ENCODE assay signal across 14 cellular contexts in the genomic region with DNA sequence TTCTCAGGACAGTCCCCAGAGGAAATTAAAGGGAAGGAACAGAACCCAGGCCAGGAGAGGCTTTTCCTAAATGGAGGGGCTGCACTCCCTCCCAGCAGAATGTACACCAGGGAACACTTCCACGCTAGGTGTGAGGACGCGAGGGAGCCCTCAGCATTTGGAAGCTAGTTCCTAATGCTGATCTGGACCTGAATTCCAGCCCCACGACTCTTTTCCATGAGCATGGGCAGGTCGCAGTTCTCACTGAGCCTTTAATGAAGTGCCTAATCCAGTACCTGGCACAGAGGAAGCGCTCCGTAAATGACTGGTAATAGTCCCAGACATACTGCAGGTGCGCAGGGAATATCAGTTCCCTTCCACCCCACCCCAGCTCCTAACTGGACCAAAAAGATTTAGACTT. TPM values are rescaled to one million over a fixed set of nuclear protein-coding genes. Genes with fewer than 3 reads are reported as not detected.
DNase-seq lines count a peak whose midpoint lies in the region; ATAC-seq, FAIRE-seq and TF ChIP-seq lines count a peak whose summit lies in the region.
"Had no signal": no experiment of that assay in that cellular context is flagged by ENCODE, and none has a peak within 500 bp of the region (broad histone marks: within the 10 kb centered on the region; RNA-seq: fewer than 3 reads in every experiment).

No MANE protein-coding gene starts in this region.

- ATAC-seq in pancreas = no peak
- no peak for ATAC-seq in GM18511 (IDR thresholded peaks at IDR 0.05; ENCODE audit: unreplicated experiment)
- ATAC-seq in HG02938 (IDR thresholded peaks at IDR 0.05; ENCODE audit: unreplicated experiment) = no peak

- intact Hi-C loops in activated CD4-positive, alpha-beta memory T cell treated with anti-CD3 and anti-CD28 coated beads for 36 hours (cut with micrococcal nuclease) = no loop called here
- intact Hi-C loops in pancreas (cut with DNase I) = no loop called here

- no peaks in the 10 kb centered on the region for H3K9me3 ChIP-seq in duodenal mucosa (ENCODE audit: control insufficient read depth in 1 of 2, low read length in 2 of 2)
- no peaks in the 10 kb centered on the region for H3K9me3 ChIP-seq in pancreas

- H3K4me1 ChIP-seq in KMS-11 (ENCODE audit: low read depth, poor library complexity, severe bottlenecking) (peaks cover 28% of the 10 kb centered on the region), duodenal mucosa (ENCODE audit: control insufficient read depth in 1 of 2, insufficient read depth in 2 of 2, low read length in 2 of 2) (peaks cover 11 to 25% of the 10 kb centered on the region in 2 donors), pancreas (peaks cover 0 to 15% (median 0%) of the 10 kb centered on the region in 3 donors)

- peaks cover 25% of the 10 kb centered on the region for H3K4me1 Mint-ChIP-seq in activated CD4-positive, alpha-beta memory T cell treated with anti-CD3 and anti-CD28 coated beads, Interleukin-2, amount 10 ng/mL, durations not matched to agents 7 days and 5 days
- peaks cover 14% of the 10 kb centered on the region for H3K4me1 Mint-ChIP-seq in activated CD4-positive, alpha-beta memory T cell treated with anti-CD3 and anti-CD28 coated beads for 36 hours (ENCODE audit: low read depth)

- H3K9ac ChIP-seq in KMS-11 (no peak overlapping the region), duodenal mucosa (ENCODE audit: low read depth in 1 of 2, low read length in 2 of 2) (no peak overlapping the region)

- no peaks in the 10 kb centered on the region for H3K79me2 ChIP-seq in KMS-11 (ENCODE audit: insufficient read depth, low read depth)

- H3K4me3 ChIP-seq in KMS-11 (IDR thresholded peaks at IDR 0.05; ENCODE audit: insufficient read depth, low read depth, low read length) (no peak overlapping the region), duodenal mucosa (ENCODE audit: low read depth in 1 of 2, low read length in 2 of 2) (peak overlapping the region; percentile 54 to 67), pancreas (peak overlapping the region in 3 of 4 donors; percentile 44 to 72 (median 67))

- no peaks in the 10 kb centered on the region for H3K36me3 ChIP-seq in KMS-11 (ENCODE audit: insufficient read depth)
- no peaks in the 10 kb centered on the region for H3K36me3 ChIP-seq in duodenal mucosa (ENCODE audit: control insufficient read depth in 1 of 2, insufficient read depth in 2 of 2, low read length in 2 of 2)
- no peaks in the 10 kb centered on the region for H3K36me3 ChIP-seq in pancreas

- H3K27me3 Mint-ChIP-seq in activated CD4-positive, alpha-beta memory T cell treated with anti-CD3 and anti-CD28 coated beads, Interleukin-2, amount 10 ng/mL, durations not matched to agents 7 days and 5 days = peaks cover 53% of the 10 kb centered on the region
- H3K27me3 Mint-ChIP-seq in activated CD4-positive, alpha-beta memory T cell treated with anti-CD3 and anti-CD28 coated beads for 36 hours = peaks cover 24% of the 10 kb centered on the region

- no peak overlapping the region for H2AFZ ChIP-seq in KMS-11 (ENCODE audit: low read depth)

- no peak overlapping the region for H3K27ac Mint-ChIP-seq in activated CD4-positive, alpha-beta memory T cell treated with anti-CD3 and anti-CD28 coated beads, Interleukin-2, amount 10 ng/mL, durations not matched to agents 7 days and 5 days
- H3K27ac Mint-ChIP-seq in activated CD4-positive, alpha-beta memory T cell treated with anti-CD3 and anti-CD28 coated beads for 36 hours = no peak overlapping the region

- H3K4me3 Mint-ChIP-seq in activated CD4-positive, alpha-beta memory T cell treated with anti-CD3 and anti-CD28 coated beads, Interleukin-2, amount 10 ng/mL, durations not matched to agents 7 days and 5 days = peak overlapping the region; percentile 53
- no peak overlapping the region for H3K4me3 Mint-ChIP-seq in activated CD4-positive, alpha-beta memory T cell treated with anti-CD3 and anti-CD28 coated beads for 36 hours

- H3K4me2 ChIP-seq in KMS-11 = peak overlapping the region; percentile 80; the same call in 1 of the 2 replicates

- H3K9me3 Mint-ChIP-seq in activated CD4-positive, alpha-beta memory T cell treated with anti-CD3 and anti-CD28 coated beads, Interleukin-2, amount 10 ng/mL, durations not matched to agents 7 days and 5 days = no peaks in the 10 kb centered on the region
- no peaks in the 10 kb centered on the region for H3K9me3 Mint-ChIP-seq in activated CD4-positive, alpha-beta memory T cell treated with anti-CD3 and anti-CD28 coated beads for 36 hours

- no peak for TF ChIP-seq CTCF in KMS-11 (conservative IDR thresholded peaks at IDR 0.05; ENCODE audit: low read depth, low read length)
- TF ChIP-seq CTCF in pancreas (IDR thresholded peaks at IDR 0.05) = no peak

- no peaks in the 10 kb centered on the region for H4K20me1 ChIP-seq in KMS-11 (ENCODE audit: insufficient read depth)

- H3K27ac ChIP-seq in KMS-11 (no peak overlapping the region), duodenal mucosa (ENCODE audit: low read depth, low read length) (no peak overlapping the region), pancreas (no peak overlapping the region)

- FAIRE-seq in pancreas (lab: Jason Lieb, UNC) = no peak
- FAIRE-seq: G401.6 had no signal

- POLR2A ChIA-PET in activated CD4-positive, alpha-beta memory T cell treated with anti-CD3 and anti-CD28 coated beads, Interleukin-2, amount 10 ng/mL, durations not matched to agents 7 days and 5 days (lab: Charles Lee) = interaction anchor here (1.0 to 1.5 kb wide), 2 partner anchors 44 to 46 kb away, joined by 4 to 5 read pairs; no protein-coding TSS in a partner anchor
- POLR2A ChIA-PET in activated CD4-positive, alpha-beta memory T cell treated with anti-CD3 and anti-CD28 coated beads for 36 hours (lab: Charles Lee) = no interaction called here

- no peak for DNase-seq in activated CD4-positive, alpha-beta memory T cell treated with anti-CD3 and anti-CD28 coated beads, Interleukin-2, amount 10 ng/mL, durations not matched to agents 7 days and 5 days
- no peak for DNase-seq in activated CD4-positive, alpha-beta memory T cell treated with anti-CD3 and anti-CD28 coated beads for 36 hours
- peak in 2 of 6 donors; percentile 20 to 51 for DNase-seq in pancreas
- DNase-seq in NCI-H226 = no peak
- DNase-seq: H7, NCI-H524 treated with DMSO at 0.1 percent for 48 hours had no signal

- 77 to 94% methylated on average over 8 of the region's 8 CpGs for WGBS in pancreas, 2 donors

- CTCF ChIA-PET in activated CD4-positive, alpha-beta memory T cell treated with anti-CD3 and anti-CD28 coated beads, Interleukin-2, amount 10 ng/mL, durations not matched to agents 7 days and 5 days (lab: Charles Lee) = interaction anchor here (1.2 kb wide), 1 partner anchor 11 kb away, joined by 3 read pairs; no protein-coding TSS in a partner anchor
- CTCF ChIA-PET in activated CD4-positive, alpha-beta memory T cell treated with anti-CD3 and anti-CD28 coated beads for 36 hours (lab: Charles Lee) = no interaction called here

- H3K27me3 ChIP-seq in KMS-11 (ENCODE audit: insufficient read depth, low read depth) (no peaks in the 10 kb centered on the region; the same call in 1 of the 2 replicates), duodenal mucosa (ENCODE audit: control insufficient read depth in 1 of 2, insufficient read depth in 2 of 2, low read length in 2 of 2) (peaks cover 20 to 24% of the 10 kb centered on the region in 2 donors), pancreas (no peaks in the 10 kb centered on the region)

- H3K36me3 Mint-ChIP-seq in activated CD4-positive, alpha-beta memory T cell treated with anti-CD3 and anti-CD28 coated beads, Interleukin-2, amount 10 ng/mL, durations not matched to agents 7 days and 5 days (ENCODE audit: low read depth) = no peaks in the 10 kb centered on the region
- no peaks in the 10 kb centered on the region for H3K36me3 Mint-ChIP-seq in activated CD4-positive, alpha-beta memory T cell treated with anti-CD3 and anti-CD28 coated beads for 36 hours

RNA-seq across cellular contexts. Expression of gene ALOX5, which starts 1.1 kb away (rescaled TPM):
- 1 to 10 TPM; 6.8 to 7.5 TPM for total RNA-seq in activated CD4-positive, alpha-beta memory T cell treated with anti-CD3 and anti-CD28 coated beads, Interleukin-2, amount 10 ng/mL, durations not matched to agents 7 days and 5 days
- total RNA-seq in activated CD4-positive, alpha-beta memory T cell treated with anti-CD3 and anti-CD28 coated beads for 36 hours = 1 to 10 TPM; 1.1 to 1.3 TPM
- 10 to 100 TPM in 5 of 6 donors, 1 to 10 TPM in 1; 6.2 to 35.0 (median 30.8) TPM for total RNA-seq in pancreas
- polyA plus RNA-seq in pancreas = 10 to 100 TPM; 26.0 to 44.3 TPM
- total RNA-seq: dermis microvascular lymphatic vessel endothelial cell, M059J had no signal

RNA-seq across cellular contexts. Expression of gene OR13A1, which starts 59.7 kb away (rescaled TPM):
- total RNA-seq in activated CD4-positive, alpha-beta memory T cell treated with anti-CD3 and anti-CD28 coated beads, Interleukin-2, amount 10 ng/mL, durations not matched to agents 7 days and 5 days = not detected
- not detected for total RNA-seq in activated CD4-positive, alpha-beta memory T cell treated with anti-CD3 and anti-CD28 coated beads for 36 hours
- total RNA-seq in pancreas = under 1 TPM in 2 of 6 donors, not detected in 4; 0.09 to 0.12 TPM
- polyA plus RNA-seq in pancreas = under 1 TPM; 0.19 to 0.42 TPM
- total RNA-seq: dermis microvascular lymphatic vessel endothelial cell; H7; T-helper 2 cell treated with Interferon-gamma antibody and Interleukin-4, amounts not matched to agents 100 ng/mL and 5 ng/mL, for 36 hours had no signal
